Comparison of ENCODE assay signal across 1 cellular context in genomic region chr3:48663489-48664312, GRCh38.
TF ChIP-seq lines count a peak whose summit lies in the region.

No MANE protein-coding gene starts in this region.

TF ChIP-seq in HepG2, 621 proteins besides CTCF, POLR2A, EP300 and RAD21 (continued from another document and continues in another):
- peak; percentile 31; the same call in 1 of the 2 replicates for TF ChIP-seq TFAP4 (IDR thresholded peaks at IDR 0.05; ENCODE audit: borderline replicate concordance, low read depth)
- peak; percentile 83; the same call in 1 of the 2 replicates for TF ChIP-seq MTA1 (CRISPR knock-in tag; IDR thresholded peaks at IDR 0.05; ENCODE audit: borderline replicate concordance)
- no peak for TF ChIP-seq DNMT3B (CRISPR knock-in tag; conservative IDR thresholded peaks at IDR 0.05)
- TF ChIP-seq ZNF235 (CRISPR knock-in tag; IDR thresholded peaks at IDR 0.05; ENCODE audit: borderline replicate concordance): no peak
- no peak; the same call in 1 of the 2 replicates for TF ChIP-seq ERF (CRISPR knock-in tag; IDR thresholded peaks at IDR 0.05)
- TF ChIP-seq SOX5 (CRISPR knock-in tag; IDR thresholded peaks at IDR 0.05; ENCODE audit: borderline replicate concordance): peak; percentile 85
- peak; percentile 68; the same call in 1 of the 2 replicates for TF ChIP-seq MAZ (IDR thresholded peaks at IDR 0.05; ENCODE audit: borderline replicate concordance, low read depth, low read length)
- peak; percentile 80 for TF ChIP-seq MAZ (CRISPR knock-in tag; IDR thresholded peaks at IDR 0.05; ENCODE audit: low read depth)
- peak; percentile 76; the same call in 1 of the 2 replicates for TF ChIP-seq ZNF607 (CRISPR knock-in tag; IDR thresholded peaks at IDR 0.05; ENCODE audit: borderline replicate concordance)
- peak; percentile 89 for TF ChIP-seq TBX2 (CRISPR knock-in tag; IDR thresholded peaks at IDR 0.05; ENCODE audit: borderline replicate concordance)
- TF ChIP-seq ZNF20 (CRISPR knock-in tag; IDR thresholded peaks at IDR 0.05): 0 out of 2 replicates have a peak, but pooled peaks have one; percentile 66
- TF ChIP-seq ZNF652 (CRISPR knock-in tag; IDR thresholded peaks at IDR 0.05; ENCODE audit: borderline replicate concordance, low read depth): peak; percentile 96
- TF ChIP-seq HNF4G (IDR thresholded peaks at IDR 0.05; ENCODE audit: borderline replicate concordance, low read depth, low read length): no peak; the same call in 1 of the 2 replicates
- TF ChIP-seq HNF4G (CRISPR knock-in tag; IDR thresholded peaks at IDR 0.05; ENCODE audit: borderline replicate concordance, low read depth): no peak
- TF ChIP-seq ZNF496 (CRISPR knock-in tag; IDR thresholded peaks at IDR 0.05; ENCODE audit: insufficient replicate concordance): no peak
- TF ChIP-seq MBD4 (IDR thresholded peaks at IDR 0.05; ENCODE audit: borderline replicate concordance, low read length): no peak
- peak; percentile 74 for TF ChIP-seq SP2 (CRISPR knock-in tag; IDR thresholded peaks at IDR 0.05)
- TF ChIP-seq ZNF749 (CRISPR knock-in tag; IDR thresholded peaks at IDR 0.05; ENCODE audit: borderline replicate concordance): peak; percentile 69; the same call in 1 of the 2 replicates
- no peak for TF ChIP-seq MBNL3 (CRISPR knock-in tag; conservative IDR thresholded peaks at IDR 0.05)
- TF ChIP-seq ZNF800 (CRISPR knock-in tag; IDR thresholded peaks at IDR 0.05): peak; percentile 40; the same call in 1 of the 2 replicates
- peak; percentile 76 for TF ChIP-seq ETV5 (CRISPR knock-in tag; IDR thresholded peaks at IDR 0.05; ENCODE audit: borderline replicate concordance)
- no peak for TF ChIP-seq ZNF720 (CRISPR knock-in tag; IDR thresholded peaks at IDR 0.05)
- TF ChIP-seq FOXJ3 (CRISPR knock-in tag; IDR thresholded peaks at IDR 0.05; ENCODE audit: borderline replicate concordance): peak; percentile 73; the same call in 1 of the 2 replicates
- peak; percentile 88; the same call in 1 of the 2 replicates for TF ChIP-seq ZNF598 (CRISPR knock-in tag; IDR thresholded peaks at IDR 0.05; ENCODE audit: borderline replicate concordance)
- TF ChIP-seq ZNF879 (CRISPR knock-in tag; IDR thresholded peaks at IDR 0.05): peak; percentile 87; the same call in 1 of the 2 replicates
- peak; percentile 94 for TF ChIP-seq ZHX1 (CRISPR knock-in tag; IDR thresholded peaks at IDR 0.05; ENCODE audit: low read depth)
- no peak for TF ChIP-seq ARID2 (CRISPR knock-in tag; IDR thresholded peaks at IDR 0.05; ENCODE audit: borderline replicate concordance)
- no peak for TF ChIP-seq FOXK2 (IDR thresholded peaks at IDR 0.05)
- no peak for TF ChIP-seq KLF9 (CRISPR knock-in tag; IDR thresholded peaks at IDR 0.05; ENCODE audit: low read depth)
- no peak; the same call in 1 of the 2 replicates for TF ChIP-seq E2F2 (CRISPR knock-in tag; IDR thresholded peaks at IDR 0.05; ENCODE audit: borderline replicate concordance)
- no peak for TF ChIP-seq KIAA2018 (CRISPR knock-in tag; IDR thresholded peaks at IDR 0.05; ENCODE audit: borderline replicate concordance)
- TF ChIP-seq FOXO4 (CRISPR knock-in tag; conservative IDR thresholded peaks at IDR 0.05): 0 out of 2 replicates have a peak, but pooled peaks have one; percentile 2
- 0 out of 2 replicates have a peak, but pooled peaks have one; percentile 7 for TF ChIP-seq ZBTB26 (CRISPR knock-in tag; IDR thresholded peaks at IDR 0.05; ENCODE audit: borderline replicate concordance)
- TF ChIP-seq ZNF841 (CRISPR knock-in tag; IDR thresholded peaks at IDR 0.05; ENCODE audit: borderline replicate concordance): no peak
- no peak for TF ChIP-seq GTF2F1 (IDR thresholded peaks at IDR 0.05; ENCODE audit: low read length)
- TF ChIP-seq ZNF432 (CRISPR knock-in tag; IDR thresholded peaks at IDR 0.05; ENCODE audit: borderline replicate concordance): no peak
- no peak for TF ChIP-seq TBX3 (IDR thresholded peaks at IDR 0.05; ENCODE audit: borderline replicate concordance)
- TF ChIP-seq ZNF234 (CRISPR knock-in tag; conservative IDR thresholded peaks at IDR 0.05): no peak
- TF ChIP-seq TERF1 (CRISPR knock-in tag; IDR thresholded peaks at IDR 0.05): no peak
- peak; percentile 73; the same call in 1 of the 2 replicates for TF ChIP-seq ZNF543 (CRISPR knock-in tag; IDR thresholded peaks at IDR 0.05)
- peak; percentile 94 for TF ChIP-seq ATF7-NPFF (CRISPR knock-in tag; IDR thresholded peaks at IDR 0.05; ENCODE audit: low read depth)
- peak; percentile 55 for TF ChIP-seq IKZF4 (CRISPR knock-in tag; IDR thresholded peaks at IDR 0.05; ENCODE audit: borderline replicate concordance, low read depth, not compliant biosample characterization)
